In the genomic region with DNA sequence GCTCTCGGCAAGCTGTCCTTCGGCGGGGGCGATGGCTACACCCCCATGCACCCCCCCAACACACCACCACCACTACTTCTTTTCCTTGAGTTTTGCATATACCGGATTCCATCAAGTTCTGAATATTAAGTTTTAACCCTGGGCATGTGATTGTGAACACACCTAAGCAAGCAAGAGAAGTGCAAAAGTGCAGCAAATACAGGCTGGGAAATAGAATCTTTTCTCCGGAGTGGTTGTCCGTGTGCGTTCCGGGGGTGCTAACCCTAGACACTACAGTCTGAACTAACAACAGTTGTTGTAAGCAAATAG, we compare ENCODE assay signal across 8 cellular contexts. TPM values are rescaled to one million over a fixed set of nuclear protein-coding genes. Genes with fewer than 3 reads are reported as not detected.
A peak's percentile ranks its signal among the peaks of the same experiment; 100 is the strongest.
DNase-seq lines count a peak whose midpoint lies in the region; ATAC-seq and TF ChIP-seq lines count a peak whose summit lies in the region.

No MANE protein-coding gene starts in this region.

- peak overlapping the region; percentile 79 for H4K8ac ChIP-seq in trophoblast cell (ENCODE audit: low read depth, low read length)

- no peak overlapping the region for H4K12ac ChIP-seq in trophoblast cell (ENCODE audit: low read depth, low read length)

- no peak overlapping the region for H2AFZ ChIP-seq in trophoblast cell (ENCODE audit: insufficient read depth, low read length, poor library complexity)

- ATAC-seq in GM18909 (IDR thresholded peaks at IDR 0.05; ENCODE audit: poor library complexity, unreplicated experiment) = no peak

- H2BK12ac ChIP-seq in trophoblast cell (ENCODE audit: low read length) = no peak overlapping the region

- H3K18ac ChIP-seq in trophoblast cell (ENCODE audit: low read length) = peak overlapping the region; percentile 75

- H4K91ac ChIP-seq in trophoblast cell (ENCODE audit: low read depth, low read length) = peak overlapping the region; percentile 82

- H3K79me1 ChIP-seq in trophoblast cell (ENCODE audit: low read length) = peaks cover 17% of the 10 kb centered on the region

- TF ChIP-seq CTCF in fibroblast of pulmonary artery (IDR thresholded peaks at IDR 0.05; ENCODE audit: low read length, missing control alignments) = no peak

- H3K9ac ChIP-seq in trophoblast cell (ENCODE audit: low read length) = peak overlapping the region; percentile 89

- H3K27ac ChIP-seq in SJCRH30 (no peak overlapping the region), trophoblast cell (ENCODE audit: low read depth, low read length) (peak overlapping the region; percentile 67), caudate nucleus (ENCODE audit: low read depth, low read length) (no peak overlapping the region)

- peak overlapping the region; percentile 87 for H2BK5ac ChIP-seq in trophoblast cell (ENCODE audit: low read depth, low read length, poor library complexity)

- peak; percentile 25 for DNase-seq in EL
- no peak for DNase-seq in SJCRH30
- DNase-seq in fibroblast of pulmonary artery (ENCODE audit: low read depth) = peak; percentile 13
- DNase-seq in trophoblast cell = no peak
- DNase-seq in caudate nucleus (lab: John Stamatoyannopoulos, UW) = no peak
- DNase-seq in NCI-H2171 (lab: John Stamatoyannopoulos, UW) = no peak
- no peak for DNase-seq in ureter (ENCODE audit: low spot score)

- H3K36me3 ChIP-seq in SJCRH30 (no peaks in the 10 kb centered on the region), trophoblast cell (ENCODE audit: control insufficient read depth in 1 of 2, insufficient read depth in 2 of 2, low read length in 2 of 2) (peaks cover 0 to 4% of the 10 kb centered on the region in 2 experiments)

- H3K27me3 ChIP-seq in SJCRH30 (peaks cover 11% of the 10 kb centered on the region), trophoblast cell (ENCODE audit: insufficient read depth, low read length) (no peaks in the 10 kb centered on the region)

- H3K4me2 ChIP-seq in trophoblast cell (ENCODE audit: low read length) = peak overlapping the region; percentile 65

- H2BK120ac ChIP-seq in trophoblast cell (ENCODE audit: insufficient read depth, low read length, poor library complexity) = peak overlapping the region; percentile 89

- H3K79me2 ChIP-seq in trophoblast cell (ENCODE audit: control insufficient read depth, insufficient read depth, low read length, poor library complexity) = peaks cover 9% of the 10 kb centered on the region

- H3K14ac ChIP-seq in trophoblast cell (ENCODE audit: low read length) = peak overlapping the region; percentile 81

- H3K4me3 ChIP-seq in SJCRH30 = peak overlapping the region; percentile 55
- peak overlapping the region; percentile 77 for H3K4me3 ChIP-seq in fibroblast of pulmonary artery (replicated peaks; ENCODE audit: low read depth, low read length)
- H3K4me3 ChIP-seq in trophoblast cell (ENCODE audit: low read depth, low read length) = peak overlapping the region; percentile 87

- no peaks in the 10 kb centered on the region for H3K9me3 ChIP-seq in SJCRH30 (replicated peaks)
- no peaks in the 10 kb centered on the region for H3K9me3 ChIP-seq in trophoblast cell (ENCODE audit: insufficient read depth, low read depth, low read length)

- H3K4me1 ChIP-seq in SJCRH30 = no peaks in the 10 kb centered on the region
- peaks cover 10 to 11% of the 10 kb centered on the region in 2 experiments for H3K4me1 ChIP-seq in trophoblast cell (ENCODE audit: control insufficient read depth in 1 of 2, insufficient read depth in 2 of 2, low read length in 2 of 2)

- H3K23ac ChIP-seq in trophoblast cell (ENCODE audit: low read length) = no peak overlapping the region

- peak overlapping the region; percentile 95 for H3K4ac ChIP-seq in trophoblast cell (ENCODE audit: low read depth, low read length)

- peak overlapping the region; percentile 14 for H2AK5ac ChIP-seq in trophoblast cell (ENCODE audit: low read length)

- WGBS in trophoblast cell (ENCODE audit: extremely low coverage, insufficient coverage, insufficient read length) = no CpG with 5 or more reads among the region's 9 CpGs

RNA-seq across cellular contexts. Expression of a gene that starts 0.6 kb away (rescaled TPM):
- 1.4 and 1.5 TPM in 2 replicates for total RNA-seq in SJCRH30 (2014; rRNA removed; shearing (Covaris generic))
- 180 and 185 TPM in 2 replicates for polyA plus RNA-seq in trophoblast cell (2013)
- 27.8 TPM for total RNA-seq in ureter

Comparison
In these comparisons a context has a peak if more than half of its experiments do, and no peak if none do; other contexts are left out.
1. DNase-seq: peak in EL (single experiment) and fibroblast of pulmonary artery (single experiment); none in SJCRH30 (0 of 2), trophoblast cell (0 of 2), caudate nucleus (0 of 61), NCI-H2171 (single experiment) and ureter (single experiment).
2. RNA of a gene that starts 0.6 kb away (total RNA-seq): 27.8 TPM in ureter (single experiment); 1.4 to 1.5 TPM in SJCRH30; every median in the first group is over 10 times any median in the second.
3. Peak in every context shown above with its lines, with median percentiles within 50 percentile points of each other: H3K4me3 ChIP-seq.